Comparison of ENCODE assay signal across 9 cellular contexts in genomic region chr20:25035924-25036323, GRCh38. TPM values are rescaled to one million over a fixed set of nuclear protein-coding genes. Genes with fewer than 3 reads are reported as not detected.
DNase-seq lines count a peak whose midpoint lies in the region; ATAC-seq and TF ChIP-seq lines count a peak whose summit lies in the region.
"Had no signal": no experiment of that assay in that cellular context is flagged by ENCODE, and none has a peak within 500 bp of the region (broad histone marks: within the 10 kb centered on the region; RNA-seq: fewer than 3 reads in every experiment).

No MANE protein-coding gene starts in this region.

- ATAC-seq in HG03025 (IDR thresholded peaks at IDR 0.05; ENCODE audit: low FRiP score, unreplicated experiment), result peak; percentile 48

- no peak overlapping the region for H2BK12ac ChIP-seq in trophoblast cell (ENCODE audit: low read length)

- 26 to 46% (median 34%) methylated on average over 4 of the region's 4 CpGs for WGBS in adrenal gland, 4 donors
- no CpG with 5 or more reads among the region's 4 CpGs for WGBS in trophoblast cell (ENCODE audit: extremely low coverage, insufficient coverage, insufficient read length)

- H3K79me2 ChIP-seq in trophoblast cell (ENCODE audit: control insufficient read depth, insufficient read depth, low read length, poor library complexity), result no peaks in the 10 kb centered on the region

- H3K9ac ChIP-seq in trophoblast cell (ENCODE audit: low read length), result no peak overlapping the region

- intact Hi-C loops in adrenal gland (cut with DNase I), result no loop called here

- H4K91ac ChIP-seq in trophoblast cell (ENCODE audit: low read depth, low read length), result no peak overlapping the region

- H3K9me3 ChIP-seq in adrenal gland (replicated peaks in 1 of 3) (no peaks in the 10 kb centered on the region), neutrophil (no peaks in the 10 kb centered on the region), trophoblast cell (ENCODE audit: insufficient read depth, low read depth, low read length) (peaks cover 3% of the 10 kb centered on the region)

- TF ChIP-seq CTCF in adrenal gland (IDR thresholded peaks at IDR 0.05) (no peak), neutrophil (IDR thresholded peaks at IDR 0.05) (no peak)

- H3K14ac ChIP-seq in trophoblast cell (ENCODE audit: low read length), result no peak overlapping the region

- no peak overlapping the region for H4K12ac ChIP-seq in trophoblast cell (ENCODE audit: low read depth, low read length)

- H3K4me1 ChIP-seq in adrenal gland (replicated peaks in 1 of 2), result peaks cover 22 to 65% of the 10 kb centered on the region in 2 donors
- peaks cover 13 to 18% of the 10 kb centered on the region in 2 experiments for H3K4me1 ChIP-seq in neutrophil (ENCODE audit: control insufficient read depth in 1 of 2, insufficient read depth in 1 of 2, low read depth in 1 of 2, low read length in 1 of 2)
- H3K4me1 ChIP-seq in trophoblast cell (ENCODE audit: control insufficient read depth in 1 of 2, insufficient read depth in 2 of 2, low read length in 2 of 2), result no peaks in the 10 kb centered on the region

- H2BK5ac ChIP-seq in trophoblast cell (ENCODE audit: low read depth, low read length, poor library complexity), result no peak overlapping the region

- no peak for DNase-seq in adrenal gland
- DNase-seq in NCI-H2081 treated with DMSO at 0.1 percent for 48 hours (lab: John Stamatoyannopoulos, UW), result no peak
- no peak for DNase-seq in hepatic stellate cell (ENCODE audit: low spot score)
- DNase-seq in HuH-7 (ENCODE audit: low spot score), result no peak
- no peak for DNase-seq in trophoblast cell
- DNase-seq: anterior cingulate cortex had no signal

- peak overlapping the region in 3 of 5 donors; percentile 8 to 31 (median 19) for H3K27ac ChIP-seq in adrenal gland
- peak overlapping the region; percentile 48 for H3K27ac ChIP-seq in neutrophil
- no peak overlapping the region for H3K27ac ChIP-seq in trophoblast cell (ENCODE audit: low read depth, low read length)

- H3K27me3 ChIP-seq in adrenal gland (no peaks in the 10 kb centered on the region), neutrophil (no peaks in the 10 kb centered on the region), trophoblast cell (ENCODE audit: insufficient read depth, low read length) (no peaks in the 10 kb centered on the region)

- no peak overlapping the region for H3K4me2 ChIP-seq in trophoblast cell (ENCODE audit: low read length)

- no peak overlapping the region for H4K8ac ChIP-seq in trophoblast cell (ENCODE audit: low read depth, low read length)

- H3K4me3 ChIP-seq in GM08714 (ENCODE audit: low read length) (peak overlapping the region; percentile 31; the same call in 1 of the 2 replicates), adrenal gland (no peak overlapping the region), neutrophil (ENCODE audit: low read depth in 1 of 2, low read length in 1 of 2) (no peak overlapping the region), trophoblast cell (ENCODE audit: low read depth, low read length) (no peak overlapping the region)

- no peak overlapping the region for H2AFZ ChIP-seq in trophoblast cell (ENCODE audit: insufficient read depth, low read length, poor library complexity)

- H3K36me3 ChIP-seq in adrenal gland (replicated peaks in 1 of 2) (no peaks in the 10 kb centered on the region), neutrophil (no peaks in the 10 kb centered on the region), trophoblast cell (ENCODE audit: control insufficient read depth in 1 of 2, insufficient read depth in 2 of 2, low read length in 2 of 2) (no peaks in the 10 kb centered on the region)

- no peak overlapping the region for H2BK120ac ChIP-seq in trophoblast cell (ENCODE audit: insufficient read depth, low read length, poor library complexity)

- H3K4ac ChIP-seq in trophoblast cell (ENCODE audit: low read depth, low read length), result no peak overlapping the region

- no peak overlapping the region for H2AK5ac ChIP-seq in trophoblast cell (ENCODE audit: low read length)

- no peak for TF ChIP-seq POLR2A in adrenal gland (IDR thresholded peaks at IDR 0.05)

- no peak overlapping the region for H3K18ac ChIP-seq in trophoblast cell (ENCODE audit: low read length)

- no peaks in the 10 kb centered on the region for H3K79me1 ChIP-seq in trophoblast cell (ENCODE audit: low read length)

- H3K23ac ChIP-seq in trophoblast cell (ENCODE audit: low read length), result no peak overlapping the region

RNA-seq across cellular contexts. Expression of gene ACSS1, which starts 22.0 kb away (rescaled TPM):
- 10 to 100 TPM in 7 of 8 donors, 1 to 10 TPM in 1; 7.2 to 38.5 (median 18.5) TPM for total RNA-seq in adrenal gland
- 10 to 100 TPM in 2 of 3 donors, 1 to 10 TPM in 1; 7.5 to 12.7 (median 11.6) TPM for polyA plus RNA-seq in adrenal gland
- polyA plus RNA-seq in trophoblast cell (2013), result 0.05 and 0.10 TPM in 2 replicates

RNA-seq across cellular contexts. Expression of gene APMAP, which starts 43.4 kb away (rescaled TPM):
- total RNA-seq in adrenal gland, result 10 to 100 TPM; 45.8 to 92.7 (median 73.8) TPM
- polyA plus RNA-seq in adrenal gland, result 10 to 100 TPM; 30.3 to 65.0 (median 51.3) TPM
- polyA plus RNA-seq in trophoblast cell (2013), result 60.5 and 62.0 TPM in 2 replicates

RNA-seq across cellular contexts. Expression of gene VSX1, which starts 46.0 kb away (rescaled TPM):
- 1 to 10 TPM in 1 of 8 donors, under 1 TPM in 6, not detected in 1; 0.19 to 2.2 (median 0.52) TPM for total RNA-seq in adrenal gland
- under 1 TPM; 0.37 to 0.73 (median 0.48) TPM for polyA plus RNA-seq in adrenal gland
- polyA plus RNA-seq in trophoblast cell (2013), result not detected in 2 replicates
